1 cellular context compared by ENCODE assay signal in genomic region chr13:98141091-98141490, GRCh38.
TF ChIP-seq lines count a peak whose summit lies in the region.

No MANE protein-coding gene starts in this region.

TF ChIP-seq in GM23338, 12 proteins besides CTCF, POLR2A, EP300 and RAD21 (continued from another document):
- TF ChIP-seq, protein P1, sequence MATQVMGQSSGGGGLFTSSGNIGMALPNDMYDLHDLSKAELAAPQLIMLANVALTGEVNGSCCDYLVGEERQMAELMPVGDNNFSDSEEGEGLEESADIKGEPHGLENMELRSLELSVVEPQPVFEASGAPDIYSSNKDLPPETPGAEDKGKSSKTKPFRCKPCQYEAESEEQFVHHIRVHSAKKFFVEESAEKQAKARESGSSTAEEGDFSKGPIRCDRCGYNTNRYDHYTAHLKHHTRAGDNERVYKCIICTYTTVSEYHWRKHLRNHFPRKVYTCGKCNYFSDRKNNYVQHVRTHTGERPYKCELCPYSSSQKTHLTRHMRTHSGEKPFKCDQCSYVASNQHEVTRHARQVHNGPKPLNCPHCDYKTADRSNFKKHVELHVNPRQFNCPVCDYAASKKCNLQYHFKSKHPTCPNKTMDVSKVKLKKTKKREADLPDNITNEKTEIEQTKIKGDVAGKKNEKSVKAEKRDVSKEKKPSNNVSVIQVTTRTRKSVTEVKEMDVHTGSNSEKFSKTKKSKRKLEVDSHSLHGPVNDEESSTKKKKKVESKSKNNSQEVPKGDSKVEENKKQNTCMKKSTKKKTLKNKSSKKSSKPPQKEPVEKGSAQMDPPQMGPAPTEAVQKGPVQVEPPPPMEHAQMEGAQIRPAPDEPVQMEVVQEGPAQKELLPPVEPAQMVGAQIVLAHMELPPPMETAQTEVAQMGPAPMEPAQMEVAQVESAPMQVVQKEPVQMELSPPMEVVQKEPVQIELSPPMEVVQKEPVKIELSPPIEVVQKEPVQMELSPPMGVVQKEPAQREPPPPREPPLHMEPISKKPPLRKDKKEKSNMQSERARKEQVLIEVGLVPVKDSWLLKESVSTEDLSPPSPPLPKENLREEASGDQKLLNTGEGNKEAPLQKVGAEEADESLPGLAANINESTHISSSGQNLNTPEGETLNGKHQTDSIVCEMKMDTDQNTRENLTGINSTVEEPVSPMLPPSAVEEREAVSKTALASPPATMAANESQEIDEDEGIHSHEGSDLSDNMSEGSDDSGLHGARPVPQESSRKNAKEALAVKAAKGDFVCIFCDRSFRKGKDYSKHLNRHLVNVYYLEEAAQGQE (IDR thresholded peaks at IDR 0.05; ENCODE audit: unreplicated experiment): no peak
- no peak for TF ChIP-seq ZNF331 (CRISPR knock-in tag; IDR thresholded peaks at IDR 0.05; ENCODE audit: low read depth)
- TF ChIP-seq ZNF114 (CRISPR knock-in tag; IDR thresholded peaks at IDR 0.05): no peak
- TF ChIP-seq, protein P2, sequence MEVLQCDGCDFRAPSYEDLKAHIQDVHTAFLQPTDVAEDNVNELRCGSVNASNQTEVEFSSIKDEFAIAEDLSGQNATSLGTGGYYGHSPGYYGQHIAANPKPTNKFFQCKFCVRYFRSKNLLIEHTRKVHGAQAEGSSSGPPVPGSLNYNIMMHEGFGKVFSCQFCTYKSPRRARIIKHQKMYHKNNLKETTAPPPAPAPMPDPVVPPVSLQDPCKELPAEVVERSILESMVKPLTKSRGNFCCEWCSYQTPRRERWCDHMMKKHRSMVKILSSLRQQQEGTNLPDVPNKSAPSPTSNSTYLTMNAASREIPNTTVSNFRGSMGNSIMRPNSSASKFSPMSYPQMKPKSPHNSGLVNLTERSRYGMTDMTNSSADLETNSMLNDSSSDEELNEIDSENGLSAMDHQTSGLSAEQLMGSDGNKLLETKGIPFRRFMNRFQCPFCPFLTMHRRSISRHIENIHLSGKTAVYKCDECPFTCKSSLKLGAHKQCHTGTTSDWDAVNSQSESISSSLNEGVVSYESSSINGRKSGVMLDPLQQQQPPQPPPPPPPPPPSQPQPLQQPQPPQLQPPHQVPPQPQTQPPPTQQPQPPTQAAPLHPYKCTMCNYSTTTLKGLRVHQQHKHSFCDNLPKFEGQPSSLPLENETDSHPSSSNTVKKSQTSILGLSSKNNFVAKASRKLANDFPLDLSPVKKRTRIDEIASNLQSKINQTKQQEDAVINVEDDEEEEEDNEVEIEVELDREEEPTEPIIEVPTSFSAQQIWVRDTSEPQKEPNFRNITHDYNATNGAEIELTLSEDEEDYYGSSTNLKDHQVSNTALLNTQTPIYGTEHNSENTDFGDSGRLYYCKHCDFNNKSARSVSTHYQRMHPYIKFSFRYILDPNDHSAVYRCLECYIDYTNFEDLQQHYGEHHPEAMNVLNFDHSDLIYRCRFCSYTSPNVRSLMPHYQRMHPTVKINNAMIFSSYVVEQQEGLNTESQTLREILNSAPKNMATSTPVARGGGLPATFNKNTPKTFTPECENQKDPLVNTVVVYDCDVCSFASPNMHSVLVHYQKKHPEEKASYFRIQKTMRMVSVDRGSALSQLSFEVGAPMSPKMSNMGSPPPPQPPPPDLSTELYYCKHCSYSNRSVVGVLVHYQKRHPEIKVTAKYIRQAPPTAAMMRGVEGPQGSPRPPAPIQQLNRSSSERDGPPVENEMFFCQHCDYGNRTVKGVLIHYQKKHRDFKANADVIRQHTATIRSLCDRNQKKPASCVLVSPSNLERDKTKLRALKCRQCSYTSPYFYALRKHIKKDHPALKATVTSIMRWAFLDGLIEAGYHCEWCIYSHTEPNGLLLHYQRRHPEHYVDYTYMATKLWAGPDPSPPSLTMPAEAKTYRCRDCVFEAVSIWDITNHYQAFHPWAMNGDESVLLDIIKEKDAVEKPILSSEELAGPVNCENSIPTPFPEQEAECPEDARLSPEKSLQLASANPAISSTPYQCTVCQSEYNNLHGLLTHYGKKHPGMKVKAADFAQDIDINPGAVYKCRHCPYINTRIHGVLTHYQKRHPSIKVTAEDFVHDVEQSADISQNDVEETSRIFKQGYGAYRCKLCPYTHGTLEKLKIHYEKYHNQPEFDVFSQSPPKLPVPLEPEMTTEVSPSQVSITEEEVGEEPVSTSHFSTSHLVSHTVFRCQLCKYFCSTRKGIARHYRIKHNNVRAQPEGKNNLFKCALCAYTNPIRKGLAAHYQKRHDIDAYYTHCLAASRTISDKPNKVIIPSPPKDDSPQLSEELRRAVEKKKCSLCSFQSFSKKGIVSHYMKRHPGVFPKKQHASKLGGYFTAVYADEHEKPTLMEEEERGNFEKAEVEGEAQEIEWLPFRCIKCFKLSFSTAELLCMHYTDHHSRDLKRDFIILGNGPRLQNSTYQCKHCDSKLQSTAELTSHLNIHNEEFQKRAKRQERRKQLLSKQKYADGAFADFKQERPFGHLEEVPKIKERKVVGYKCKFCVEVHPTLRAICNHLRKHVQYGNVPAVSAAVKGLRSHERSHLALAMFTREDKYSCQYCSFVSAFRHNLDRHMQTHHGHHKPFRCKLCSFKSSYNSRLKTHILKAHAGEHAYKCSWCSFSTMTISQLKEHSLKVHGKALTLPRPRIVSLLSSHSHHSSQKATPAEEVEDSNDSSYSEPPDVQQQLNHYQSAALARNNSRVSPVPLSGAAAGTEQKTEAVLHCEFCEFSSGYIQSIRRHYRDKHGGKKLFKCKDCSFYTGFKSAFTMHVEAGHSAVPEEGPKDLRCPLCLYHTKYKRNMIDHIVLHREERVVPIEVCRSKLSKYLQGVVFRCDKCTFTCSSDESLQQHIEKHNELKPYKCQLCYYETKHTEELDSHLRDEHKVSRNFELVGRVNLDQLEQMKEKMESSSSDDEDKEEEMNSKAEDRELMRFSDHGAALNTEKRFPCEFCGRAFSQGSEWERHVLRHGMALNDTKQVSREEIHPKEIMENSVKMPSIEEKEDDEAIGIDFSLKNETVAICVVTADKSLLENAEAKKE (CRISPR knock-in tag; IDR thresholded peaks at IDR 0.05): no peak
- no peak for TF ChIP-seq POLR2AphosphoS5 (IDR thresholded peaks at IDR 0.05; ENCODE audit: low read depth)
- TF ChIP-seq STAT1 (IDR thresholded peaks at IDR 0.05; ENCODE audit: unreplicated experiment): no peak
- TF ChIP-seq EZH2 (IDR thresholded peaks at IDR 0.05; ENCODE audit: low read depth, unreplicated experiment): no peak
